ENCODE assay signal across 25 cellular contexts in the genomic region with DNA sequence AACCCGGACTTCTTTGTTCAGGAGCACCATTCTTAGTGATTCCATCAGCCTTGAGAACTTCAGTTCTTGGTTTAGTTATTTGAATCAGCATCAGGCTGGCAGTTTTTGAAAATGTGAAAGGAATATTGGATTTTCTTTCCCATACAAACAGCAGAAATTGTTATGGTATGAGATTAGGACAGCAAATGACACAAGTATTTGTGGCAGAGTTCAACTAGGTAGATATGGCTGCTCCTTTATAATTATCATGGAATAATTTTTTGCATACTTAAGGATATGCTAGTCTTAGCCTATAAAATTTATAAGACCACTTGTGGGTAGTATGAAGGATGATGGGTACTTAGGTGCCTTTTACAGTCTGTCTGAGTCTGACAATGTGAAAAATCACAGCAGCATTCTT. TPM values are rescaled to one million over a fixed set of nuclear protein-coding genes. Genes with fewer than 3 reads are reported as not detected.
DNase-seq lines count a peak whose midpoint lies in the region; ATAC-seq and TF ChIP-seq lines count a peak whose summit lies in the region.
"Had no signal": no experiment of that assay in that cellular context is flagged by ENCODE, and none has a peak within 500 bp of the region (broad histone marks: within the 10 kb centered on the region; RNA-seq: fewer than 3 reads in every experiment).

No MANE protein-coding gene starts in this region.

- no peak overlapping the region for H2AFZ ChIP-seq in PC-3 (ENCODE audit: low read length)
- H2AFZ ChIP-seq: GM23248 had no signal

- H3K4me1 Mint-ChIP-seq in activated naive CD8-positive, alpha-beta T cell (ENCODE audit: low read depth) = peaks cover 36% of the 10 kb centered on the region
- peaks cover 19% of the 10 kb centered on the region for H3K4me1 Mint-ChIP-seq in activated naive CD8-positive, alpha-beta T cell treated with anti-CD3 and anti-CD28 coated beads, Interleukin-2, amount 50 U/mL, for 24 hours
- H3K4me1 Mint-ChIP-seq in central memory CD8-positive, alpha-beta T cell = peaks cover 23% of the 10 kb centered on the region
- H3K4me1 Mint-ChIP-seq in stimulated activated effector memory CD8-positive, alpha-beta T cell treated with anti-CD3 and anti-CD28 coated beads, Interleukin-12 subunit alpha, Interleukin-12 subunit beta, amount 100 ng/mL, for 72 hours = peaks cover 43% of the 10 kb centered on the region
- H3K4me1 Mint-ChIP-seq: H9 had no signal

- POLR2A ChIA-PET in PC-3 (lab: Charles Lee; ENCODE audit: unreplicated experiment) = no interaction called here

- no peaks in the 10 kb centered on the region for H3K27me3 ChIP-seq in PC-3 (ENCODE audit: low read length)
- H3K27me3 ChIP-seq: Peyer's patch, SJCRH30 had no signal

- H3K9ac ChIP-seq in PC-3 (ENCODE audit: low read length) = no peak overlapping the region
- H3K9ac ChIP-seq: GM23248 had no signal

- H4K20me1 ChIP-seq in PC-3 (ENCODE audit: low read length) = no peaks in the 10 kb centered on the region

- intact Hi-C loops in PC-3 (cut with micrococcal nuclease) = no loop called here

- CTCF ChIA-PET in PC-3 (lab: Charles Lee) = no interaction called here

- H3K27ac Mint-ChIP-seq in activated naive CD8-positive, alpha-beta T cell = peak overlapping the region; percentile 3
- H3K27ac Mint-ChIP-seq in activated naive CD8-positive, alpha-beta T cell treated with anti-CD3 and anti-CD28 coated beads, Interleukin-2, amount 50 U/mL, for 24 hours = no peak overlapping the region
- H3K27ac Mint-ChIP-seq in central memory CD8-positive, alpha-beta T cell (ENCODE audit: low read depth) = peak overlapping the region; percentile 42
- peak overlapping the region; percentile 86 for H3K27ac Mint-ChIP-seq in stimulated activated effector memory CD8-positive, alpha-beta T cell treated with anti-CD3 and anti-CD28 coated beads, Interleukin-12 subunit alpha, Interleukin-12 subunit beta, amount 100 ng/mL, for 72 hours
- H3K27ac Mint-ChIP-seq: H9 had no signal

- H3K27ac ChIP-seq in PC-3 (ENCODE audit: low read length) = no peak overlapping the region
- H3K27ac ChIP-seq: C4-2B, GM23248, HL-60, Peyer's patch, SJCRH30 had no signal

- no peaks in the 10 kb centered on the region for H3F3A ChIP-seq in PC-3 (ENCODE audit: low read length, unreplicated experiment)

- no TSS peak for BruUV-seq in PC-3 (replicated peaks; lab: Mats Ljungman, UMichigan)

- H3K4me3 ChIP-seq in PC-3 (ENCODE audit: low read length) = no peak overlapping the region
- H3K4me3 ChIP-seq: GM23248, K562, Peyer's patch, SJCRH30 had no signal

- TF ChIP-seq CTCF in PC-3 (conservative IDR thresholded peaks at IDR 0.05; ENCODE audit: low read depth, low read length) = no peak

- peaks cover 5% of the 10 kb centered on the region; the same call in 1 of the 2 replicates for H3K36me3 ChIP-seq in PC-3 (ENCODE audit: low read depth, low read length)
- H3K36me3 ChIP-seq: SJCRH30 had no signal

- H3K9me2 ChIP-seq in PC-3 (replicated peaks; ENCODE audit: low read length) = no peaks in the 10 kb centered on the region

- no peak for DNase-seq in activated naive CD8-positive, alpha-beta T cell treated with anti-CD3 and anti-CD28 coated beads, Interleukin-2, amount 50 U/mL, for 24 hours
- DNase-seq in PC-3 (peak; percentile 38), COLO668 (lab: John Stamatoyannopoulos, UW; ENCODE audit: unreplicated experiment) (no peak), NCI-H1092 treated with DMSO at 0.1 percent for 48 hours (lab: John Stamatoyannopoulos, UW) (no peak), T-helper 9 cell (no peak)
- DNase-seq in central memory CD8-positive, alpha-beta T cell (ENCODE audit: low spot score in 2 of 2) = no peak
- no peak for DNase-seq in stimulated activated effector memory CD8-positive, alpha-beta T cell treated with anti-CD3 and anti-CD28 coated beads, Interleukin-12 subunit alpha, Interleukin-12 subunit beta, amount 100 ng/mL, for 72 hours (ENCODE audit: low spot score in 2 of 2)
- DNase-seq: DMS 273 treated with DMSO at 0.1 percent for 48 hours; DMS79 treated with DMSO at 0.1 percent for 48 hours; GM23248; NCI-H1092; NCI-H1436 treated with DMSO at 0.1 percent for 48 hours; NCI-H1930; NCI-H226; NCI-H510A treated with DMSO at 0.1 percent for 48 hours; NCI-H748 treated with DMSO at 0.1 percent for 48 hours; NK-92 treated with Interleukin-12 subunit alpha and Interleukin-12 subunit beta, amount 100 ng/mL, for 24 hours; Peyer's patch had no signal

- peaks cover 15% of the 10 kb centered on the region for H3K4me1 ChIP-seq in PC-3 (ENCODE audit: insufficient read depth, low read length)
- H3K4me1 ChIP-seq: Caco-2, SJCRH30 had no signal

- no peaks in the 10 kb centered on the region for H3K79me2 ChIP-seq in PC-3 (ENCODE audit: low read length)

- H3K4me2 ChIP-seq in PC-3 (ENCODE audit: low read length) = peak overlapping the region; percentile 16

- ATAC-seq in activated naive CD8-positive, alpha-beta T cell treated with anti-CD3 and anti-CD28 coated beads, Interleukin-2, amount 50 U/mL, for 24 hours = no peak
- ATAC-seq in PC-3 = peak; percentile 57
- no peak for ATAC-seq in central memory CD8-positive, alpha-beta T cell (replicated peaks; ENCODE audit: extremely low read depth, poor library complexity, severe bottlenecking)
- no peak for ATAC-seq in stimulated activated effector memory CD8-positive, alpha-beta T cell treated with anti-CD3 and anti-CD28 coated beads, Interleukin-12 subunit alpha, Interleukin-12 subunit beta, amount 100 ng/mL, for 72 hours

- no peaks in the 10 kb centered on the region for H3K9me3 ChIP-seq in PC-3 (ENCODE audit: low read length)
- H3K9me3 ChIP-seq: Caco-2, Peyer's patch had no signal

- H3K9me3 Mint-ChIP-seq in activated naive CD8-positive, alpha-beta T cell (ENCODE audit: low read depth) = no peaks in the 10 kb centered on the region
- H3K9me3 Mint-ChIP-seq in activated naive CD8-positive, alpha-beta T cell treated with anti-CD3 and anti-CD28 coated beads, Interleukin-2, amount 50 U/mL, for 24 hours = no peaks in the 10 kb centered on the region
- no peaks in the 10 kb centered on the region for H3K9me3 Mint-ChIP-seq in central memory CD8-positive, alpha-beta T cell
- H3K9me3 Mint-ChIP-seq in stimulated activated effector memory CD8-positive, alpha-beta T cell treated with anti-CD3 and anti-CD28 coated beads, Interleukin-12 subunit alpha, Interleukin-12 subunit beta, amount 100 ng/mL, for 72 hours = no peaks in the 10 kb centered on the region
- H3K9me3 Mint-ChIP-seq: H9 had no signal

- H3K27me3 Mint-ChIP-seq in activated naive CD8-positive, alpha-beta T cell = no peaks in the 10 kb centered on the region
- no peaks in the 10 kb centered on the region for H3K27me3 Mint-ChIP-seq in activated naive CD8-positive, alpha-beta T cell treated with anti-CD3 and anti-CD28 coated beads, Interleukin-2, amount 50 U/mL, for 24 hours
- no peaks in the 10 kb centered on the region for H3K27me3 Mint-ChIP-seq in central memory CD8-positive, alpha-beta T cell

- no peak overlapping the region for H3K4me3 Mint-ChIP-seq in activated naive CD8-positive, alpha-beta T cell
- H3K4me3 Mint-ChIP-seq in activated naive CD8-positive, alpha-beta T cell treated with anti-CD3 and anti-CD28 coated beads, Interleukin-2, amount 50 U/mL, for 24 hours = no peak overlapping the region
- no peak overlapping the region for H3K4me3 Mint-ChIP-seq in central memory CD8-positive, alpha-beta T cell
- H3K4me3 Mint-ChIP-seq in stimulated activated effector memory CD8-positive, alpha-beta T cell treated with anti-CD3 and anti-CD28 coated beads, Interleukin-12 subunit alpha, Interleukin-12 subunit beta, amount 100 ng/mL, for 72 hours = no peak overlapping the region
- H3K4me3 Mint-ChIP-seq: H9 had no signal

- H3K36me3 Mint-ChIP-seq in activated naive CD8-positive, alpha-beta T cell = peaks cover 26% of the 10 kb centered on the region
- H3K36me3 Mint-ChIP-seq in activated naive CD8-positive, alpha-beta T cell treated with anti-CD3 and anti-CD28 coated beads, Interleukin-2, amount 50 U/mL, for 24 hours (ENCODE audit: low read depth) = peaks cover 51% of the 10 kb centered on the region
- H3K36me3 Mint-ChIP-seq in central memory CD8-positive, alpha-beta T cell (ENCODE audit: insufficient read depth) = peaks cover 74% of the 10 kb centered on the region
- peaks cover 100% of the 10 kb centered on the region for H3K36me3 Mint-ChIP-seq in stimulated activated effector memory CD8-positive, alpha-beta T cell treated with anti-CD3 and anti-CD28 coated beads, Interleukin-12 subunit alpha, Interleukin-12 subunit beta, amount 100 ng/mL, for 72 hours

RNA-seq across cellular contexts. Expression of a gene that starts 25.5 kb away (rescaled TPM):
- total RNA-seq in PC-3 (2014; rRNA removed) = 9.6 and 12.0 TPM in 2 replicates

RNA-seq across cellular contexts. Expression of a gene that starts 34.0 kb away (rescaled TPM):
- 11.1 and 20.2 TPM in 2 replicates for total RNA-seq in PC-3 (2014; rRNA removed)
